In genomic region chr2:200888719-200889625, GRCh38 we compare ENCODE assay signal across 1 cellular context.
A peak's percentile ranks its signal among the peaks of the same experiment; 100 is the strongest.
TF ChIP-seq lines count a peak whose summit lies in the region.

A gene with protein sequence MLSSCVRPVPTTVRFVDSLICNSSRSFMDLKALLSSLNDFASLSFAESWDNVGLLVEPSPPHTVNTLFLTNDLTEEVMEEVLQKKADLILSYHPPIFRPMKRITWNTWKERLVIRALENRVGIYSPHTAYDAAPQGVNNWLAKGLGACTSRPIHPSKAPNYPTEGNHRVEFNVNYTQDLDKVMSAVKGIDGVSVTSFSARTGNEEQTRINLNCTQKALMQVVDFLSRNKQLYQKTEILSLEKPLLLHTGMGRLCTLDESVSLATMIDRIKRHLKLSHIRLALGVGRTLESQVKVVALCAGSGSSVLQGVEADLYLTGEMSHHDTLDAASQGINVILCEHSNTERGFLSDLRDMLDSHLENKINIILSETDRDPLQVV (plus strand): TSS chr2:200889371. CDS start chr2:200891944, 2,573 bp downstream.
PPIL3 (minus strand) TSS chr2:200889077; CDS start chr2:200887615, 1,462 bp downstream.

TF ChIP-seq in K562, 482 proteins besides CTCF, POLR2A, EP300 and RAD21 (continued from another document and continues in another):
- TF ChIP-seq ZBTB40 (IDR thresholded peaks at IDR 0.05), result peak; percentile 99
- TF ChIP-seq ZBTB40 (CRISPR knock-in tag; IDR thresholded peaks at IDR 0.05), result no peak
- TF ChIP-seq, protein P1, sequence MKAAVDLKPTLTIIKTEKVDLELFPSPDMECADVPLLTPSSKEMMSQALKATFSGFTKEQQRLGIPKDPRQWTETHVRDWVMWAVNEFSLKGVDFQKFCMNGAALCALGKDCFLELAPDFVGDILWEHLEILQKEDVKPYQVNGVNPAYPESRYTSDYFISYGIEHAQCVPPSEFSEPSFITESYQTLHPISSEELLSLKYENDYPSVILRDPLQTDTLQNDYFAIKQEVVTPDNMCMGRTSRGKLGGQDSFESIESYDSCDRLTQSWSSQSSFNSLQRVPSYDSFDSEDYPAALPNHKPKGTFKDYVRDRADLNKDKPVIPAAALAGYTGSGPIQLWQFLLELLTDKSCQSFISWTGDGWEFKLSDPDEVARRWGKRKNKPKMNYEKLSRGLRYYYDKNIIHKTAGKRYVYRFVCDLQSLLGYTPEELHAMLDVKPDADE (conservative IDR thresholded peaks at IDR 0.05; ENCODE audit: control insufficient read depth, low read depth, low read length), result 0 out of 2 replicates have a peak, but pooled peaks have one; percentile 44
- peak; percentile 93 for TF ChIP-seq C11orf30 (IDR thresholded peaks at IDR 0.05; ENCODE audit: low read depth)
- peak; percentile 75 for TF ChIP-seq E2F1 (CRISPR knock-in tag; IDR thresholded peaks at IDR 0.05)
- TF ChIP-seq TBP (optimal IDR thresholded peaks at IDR 0.05; ENCODE audit: low read depth, low read length), result peak; percentile 78
- peak; percentile 87 for TF ChIP-seq REST (CRISPR knock-in tag; IDR thresholded peaks at IDR 0.05; ENCODE audit: low read depth)
- peak; percentile 80 for TF ChIP-seq POLR2AphosphoS5 (IDR thresholded peaks at IDR 0.05; ENCODE audit: control insufficient read depth, insufficient read depth, low read depth, low read length)
- TF ChIP-seq KLF16 (IDR thresholded peaks at IDR 0.05), result peak; percentile 79
- no peak for TF ChIP-seq ZBTB49 (CRISPR knock-in tag; IDR thresholded peaks at IDR 0.05; ENCODE audit: borderline replicate concordance)
- TF ChIP-seq HDAC3 (IDR thresholded peaks at IDR 0.05; ENCODE audit: borderline replicate concordance, partially characterized antibody), result peak; percentile 37
- peak; percentile 70 for TF ChIP-seq KDM5B (IDR thresholded peaks at IDR 0.05; ENCODE audit: insufficient replicate concordance, low read depth, low read length)
- 0 out of 2 replicates have a peak, but pooled peaks have one; percentile 18 for TF ChIP-seq MYNN (IDR thresholded peaks at IDR 0.05)
- TF ChIP-seq MYNN (CRISPR knock-in tag; IDR thresholded peaks at IDR 0.05), result no peak
- peak in 1 of 2 experiments; percentile 52; a peak in 3 of 4 replicates for TF ChIP-seq FOXK2 (conservative IDR thresholded peaks at IDR 0.05 in 1 of 2, IDR thresholded peaks at IDR 0.05 in 1 of 2; ENCODE audit: low read depth in 2 of 2)
- TF ChIP-seq DNMT1 (IDR thresholded peaks at IDR 0.05), result no peak
- no peak for TF ChIP-seq CCAR2 (IDR thresholded peaks at IDR 0.05; ENCODE audit: low read depth, low read length)
- TF ChIP-seq BACH1 (tag; IDR thresholded peaks at IDR 0.05), result 0 out of 2 replicates have a peak, but pooled peaks have one; percentile 21
- peak; percentile 86 for TF ChIP-seq POLR2B (IDR thresholded peaks at IDR 0.05; ENCODE audit: low read depth, partially characterized antibody)
- TF ChIP-seq RCOR1 (IDR thresholded peaks at IDR 0.05; ENCODE audit: borderline replicate concordance in 1 of 2, low read depth in 2 of 2, low read length in 2 of 2), result peak in 1 of 2 experiments; percentile 46; a peak in 2 of 4 replicates
- TF ChIP-seq ZNF23 (CRISPR knock-in tag; IDR thresholded peaks at IDR 0.05), result no peak
- no peak; the same call in 1 of the 2 replicates for TF ChIP-seq ZKSCAN1 (IDR thresholded peaks at IDR 0.05; ENCODE audit: low read depth, low read length)
- TF ChIP-seq SMARCE1 (IDR thresholded peaks at IDR 0.05), result 0 out of 2 replicates have a peak, but pooled peaks have one; percentile 11
- TF ChIP-seq SUPT5H (IDR thresholded peaks at IDR 0.05), result peak; percentile 89
- peak; percentile 40; the same call in 1 of the 2 replicates for TF ChIP-seq PHF21A (IDR thresholded peaks at IDR 0.05; ENCODE audit: borderline replicate concordance, low read depth)
- peak; percentile 53 for TF ChIP-seq SOX6 (IDR thresholded peaks at IDR 0.05)
- TF ChIP-seq, protein P2, sequence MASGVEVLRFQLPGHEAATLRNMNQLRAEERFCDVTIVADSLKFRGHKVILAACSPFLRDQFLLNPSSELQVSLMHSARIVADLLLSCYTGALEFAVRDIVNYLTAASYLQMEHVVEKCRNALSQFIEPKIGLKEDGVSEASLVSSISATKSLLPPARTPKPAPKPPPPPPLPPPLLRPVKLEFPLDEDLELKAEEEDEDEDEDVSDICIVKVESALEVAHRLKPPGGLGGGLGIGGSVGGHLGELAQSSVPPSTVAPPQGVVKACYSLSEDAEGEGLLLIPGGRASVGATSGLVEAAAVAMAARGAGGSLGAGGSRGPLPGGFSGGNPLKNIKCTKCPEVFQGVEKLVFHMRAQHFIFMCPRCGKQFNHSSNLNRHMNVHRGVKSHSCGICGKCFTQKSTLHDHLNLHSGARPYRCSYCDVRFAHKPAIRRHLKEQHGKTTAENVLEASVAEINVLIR (CRISPR knock-in tag; IDR thresholded peaks at IDR 0.05), result peak; percentile 90
- no peak for TF ChIP-seq FOS (IDR thresholded peaks at IDR 0.05; ENCODE audit: extremely low read depth, insufficient read length)
- no peak for TF ChIP-seq ID3 (CRISPR knock-in tag; IDR thresholded peaks at IDR 0.05)
- 0 out of 2 replicates have a peak, but pooled peaks have one; percentile 63 for TF ChIP-seq ID3 (tag; IDR thresholded peaks at IDR 0.05)
- no peak for TF ChIP-seq RHOXF2B (CRISPR knock-in tag; conservative IDR thresholded peaks at IDR 0.05)
- TF ChIP-seq ZZZ3 (IDR thresholded peaks at IDR 0.05), result peak; percentile 68; the same call in 1 of the 2 replicates
- TF ChIP-seq, protein P3, sequence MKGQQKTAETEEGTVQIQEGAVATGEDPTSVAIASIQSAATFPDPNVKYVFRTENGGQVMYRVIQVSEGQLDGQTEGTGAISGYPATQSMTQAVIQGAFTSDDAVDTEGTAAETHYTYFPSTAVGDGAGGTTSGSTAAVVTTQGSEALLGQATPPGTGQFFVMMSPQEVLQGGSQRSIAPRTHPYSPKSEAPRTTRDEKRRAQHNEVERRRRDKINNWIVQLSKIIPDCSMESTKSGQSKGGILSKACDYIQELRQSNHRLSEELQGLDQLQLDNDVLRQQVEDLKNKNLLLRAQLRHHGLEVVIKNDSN (CRISPR knock-in tag; IDR thresholded peaks at IDR 0.05), result no peak
- no peak; the same call in 1 of the 2 replicates for TF ChIP-seq ATF3 (IDR thresholded peaks at IDR 0.05)
- peak; percentile 74; the same call in 1 of the 2 replicates for TF ChIP-seq ATF3 (CRISPR knock-in tag; conservative IDR thresholded peaks at IDR 0.05)
